ENCODE assay signal across 9 cellular contexts in the genomic region with DNA sequence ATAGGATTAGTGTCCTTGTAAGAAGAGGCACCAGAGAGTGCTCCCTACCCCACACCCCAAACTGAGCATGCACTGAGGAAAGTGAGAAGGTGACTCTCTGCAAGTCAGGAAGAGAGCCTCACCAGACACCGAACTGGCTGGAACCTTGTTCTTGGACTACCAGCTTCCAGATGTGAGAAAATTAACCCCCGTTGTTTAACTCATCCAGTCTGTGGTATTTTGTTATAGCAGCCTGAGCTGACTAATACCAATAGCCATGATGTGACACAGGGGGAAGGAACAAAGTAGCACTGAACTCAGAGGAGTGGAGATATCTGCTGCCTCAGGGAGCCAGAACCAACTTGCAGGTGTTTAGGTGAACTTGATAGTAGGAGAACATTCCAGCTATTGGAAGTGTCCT.
"Had no signal": no experiment of that assay in that cellular context is flagged by ENCODE, and none has a peak within 500 bp of the region (broad histone marks: within the 10 kb centered on the region; RNA-seq: fewer than 3 reads in every experiment).

No MANE protein-coding gene starts in this region.

- H3K4me3 ChIP-seq: GM23338, K562 had no signal

- H3K9me3 Mint-ChIP-seq: GM23338, H9 had no signal

- H3K4me2 ChIP-seq: GM23338 had no signal

- H3K27ac Mint-ChIP-seq: GM23338, H9 had no signal

- FAIRE-seq: H1, H54, K562 had no signal

- H3K4me1 Mint-ChIP-seq: GM23338 had no signal

- H3K27ac ChIP-seq: HL-60 had no signal

- H2AFZ ChIP-seq: GM23338 had no signal

- DNase-seq: H9, HCEC 1CT, IMR-90, KG1 had no signal

- H3K4me3 Mint-ChIP-seq: GM23338, H9 had no signal

- ATAC-seq: GM23338, K562 had no signal
